In genomic region chr4:139734875-139735380, GRCh38 we compare ENCODE assay signal across 8 cellular contexts.
A peak's percentile ranks its signal among the peaks of the same experiment; 100 is the strongest.
DNase-seq lines count a peak whose midpoint lies in the region; ATAC-seq and TF ChIP-seq lines count a peak whose summit lies in the region.

No MANE protein-coding gene starts in this region.

- H3K4me3 ChIP-seq in skeletal muscle satellite cell (ENCODE audit: low read length) = peak overlapping the region; percentile 70

- no peaks in the 10 kb centered on the region for H3K36me3 Mint-ChIP-seq in activated B cell treated with CpG ODN at 0.5 μM for 24 hours (ENCODE audit: low read depth)

- H3K27me3 Mint-ChIP-seq in activated B cell treated with CpG ODN at 0.5 μM for 24 hours = peaks cover 13% of the 10 kb centered on the region

- no peaks in the 10 kb centered on the region for H3K9me3 ChIP-seq in skeletal muscle satellite cell (replicated peaks; ENCODE audit: low read length)

- H3K4me1 Mint-ChIP-seq in activated B cell treated with CpG ODN at 0.5 μM for 24 hours = peaks cover 15% of the 10 kb centered on the region

- intact Hi-C loops in activated B cell treated with CpG ODN at 0.5 μM for 24 hours (cut with micrococcal nuclease) = loop anchor here (1.0 to 5.0 kb wide), 8 partner anchors 212 to 877 kb away; no protein-coding TSS in a partner anchor

- DNase-seq in EH (ENCODE audit: low read depth) (peak; percentile 67), NCI-H2081 treated with DMSO at 0.1 percent for 48 hours (lab: John Stamatoyannopoulos, UW) (peak; percentile 81), activated B cell treated with CpG ODN at 0.5 μM for 24 hours (peak; percentile 66), iPS-NIHi7 (ENCODE audit: extremely low spot score) (peak; percentile 94), KBM-7 (no peak)
- peak; percentile 15 for DNase-seq in central memory CD4-positive, alpha-beta T cell

- in situ Hi-C loops in KBM-7 (cut with MboI; ENCODE audit: low pct_unique_long_range_greater_than_20kb, low sequenced_read_pairs) = no loop called here

- no peaks in the 10 kb centered on the region for H3K9me3 Mint-ChIP-seq in activated B cell treated with CpG ODN at 0.5 μM for 24 hours

- POLR2A ChIA-PET in activated B cell treated with CpG ODN at 0.5 μM for 24 hours (lab: Charles Lee) = no interaction called here

- H3K9ac ChIP-seq in skeletal muscle satellite cell (ENCODE audit: low read depth, low read length) = peak overlapping the region; percentile 61

- H3K4me3 Mint-ChIP-seq in activated B cell treated with CpG ODN at 0.5 μM for 24 hours = peak overlapping the region; percentile 76

- no peak for TF ChIP-seq CTCF in activated B cell treated with CpG ODN at 0.5 μM for 24 hours (IDR thresholded peaks at IDR 0.05)

- peak; percentile 74 for ATAC-seq in HG02642 (IDR thresholded peaks at IDR 0.05; ENCODE audit: poor library complexity, unreplicated experiment)
- peak; percentile 87 for ATAC-seq in activated B cell treated with CpG ODN at 0.5 μM for 24 hours (ENCODE audit: low read depth)

- no peaks in the 10 kb centered on the region for H3K36me3 ChIP-seq in skeletal muscle satellite cell (ENCODE audit: insufficient read depth, low read length)

- H3K27me3 ChIP-seq in skeletal muscle satellite cell (ENCODE audit: control insufficient read depth, insufficient read depth, low read length) = no peaks in the 10 kb centered on the region

- no peak overlapping the region for H3K27ac Mint-ChIP-seq in activated B cell treated with CpG ODN at 0.5 μM for 24 hours

- CTCF ChIA-PET in activated B cell treated with CpG ODN at 0.5 μM for 24 hours (lab: Charles Lee) = interaction anchor here (0.7 to 5.6 kb wide), 7 partner anchors 314 to 875 kb away, joined by 3 to 42 read pairs (median 4); no protein-coding TSS in a partner anchor

- peaks cover 12% of the 10 kb centered on the region for H3K4me1 ChIP-seq in skeletal muscle satellite cell (ENCODE audit: control insufficient read depth, insufficient read depth, low read length)

- H3K4me2 ChIP-seq in skeletal muscle satellite cell (ENCODE audit: low read length) = peak overlapping the region; percentile 90
